8 cellular contexts compared by ENCODE assay signal in the genomic region with DNA sequence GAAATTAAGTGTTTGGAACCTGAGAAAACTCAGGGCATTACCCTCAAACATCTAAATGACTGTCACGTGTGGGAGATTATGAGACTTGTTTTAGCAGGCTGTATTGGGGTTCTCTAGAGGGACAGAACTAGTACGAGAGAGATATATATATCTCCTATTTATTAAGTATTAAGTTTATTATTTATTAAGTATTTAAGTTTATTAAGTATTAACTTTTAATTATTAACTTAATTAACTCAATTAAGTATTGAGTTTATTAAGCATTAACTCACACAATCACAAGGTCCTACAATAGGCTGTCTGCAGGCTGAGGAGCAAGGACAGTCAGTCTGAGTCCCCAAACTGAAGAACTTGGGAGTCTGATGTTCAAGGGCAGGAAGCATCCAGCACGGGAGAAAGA.
"Had no signal": no experiment of that assay in that cellular context is flagged by ENCODE, and none has a peak within 500 bp of the region (broad histone marks: within the 10 kb centered on the region; RNA-seq: fewer than 3 reads in every experiment).

No MANE protein-coding gene starts in this region.

- H3K9ac ChIP-seq: GM23248, KMS-11 had no signal

- H3K27ac ChIP-seq: GM23248, KMS-11 had no signal

- H3K4me3 ChIP-seq: GM23248 had no signal

- DNase-seq: GM23248, GOT3, H7, HCEC 1CT, IMR-90, KBM-7 had no signal

- H2AFZ ChIP-seq: GM23248 had no signal

- H3K4me2 ChIP-seq: KMS-11 had no signal

- FAIRE-seq: HTR-8/SVneo had no signal
